ENCODE assay signal across 1 cellular context in the genomic region with DNA sequence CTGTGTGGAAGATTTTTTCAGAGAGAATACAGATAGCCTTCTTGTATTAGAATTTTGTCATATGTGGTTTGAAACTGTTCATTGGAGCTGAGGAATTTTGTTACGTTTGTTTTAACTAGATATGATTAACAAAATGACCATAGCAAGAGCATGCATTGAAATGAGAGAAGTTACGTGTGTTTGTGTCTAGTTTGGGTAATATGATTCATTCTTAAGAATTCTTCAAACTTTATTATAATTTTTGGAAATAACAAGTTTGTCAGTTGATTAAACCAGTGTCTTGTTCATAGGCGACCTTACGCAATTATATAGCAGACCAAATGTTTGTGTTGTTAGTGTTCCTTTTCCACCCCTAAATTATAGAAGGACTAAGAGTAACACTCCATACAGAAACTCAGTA.
TF ChIP-seq lines count a peak whose summit lies in the region.

No MANE protein-coding gene starts in this region.

TF ChIP-seq in WTC11, 78 proteins besides CTCF, POLR2A, EP300 and RAD21 (continued from another document):
- TF ChIP-seq, protein P1, sequence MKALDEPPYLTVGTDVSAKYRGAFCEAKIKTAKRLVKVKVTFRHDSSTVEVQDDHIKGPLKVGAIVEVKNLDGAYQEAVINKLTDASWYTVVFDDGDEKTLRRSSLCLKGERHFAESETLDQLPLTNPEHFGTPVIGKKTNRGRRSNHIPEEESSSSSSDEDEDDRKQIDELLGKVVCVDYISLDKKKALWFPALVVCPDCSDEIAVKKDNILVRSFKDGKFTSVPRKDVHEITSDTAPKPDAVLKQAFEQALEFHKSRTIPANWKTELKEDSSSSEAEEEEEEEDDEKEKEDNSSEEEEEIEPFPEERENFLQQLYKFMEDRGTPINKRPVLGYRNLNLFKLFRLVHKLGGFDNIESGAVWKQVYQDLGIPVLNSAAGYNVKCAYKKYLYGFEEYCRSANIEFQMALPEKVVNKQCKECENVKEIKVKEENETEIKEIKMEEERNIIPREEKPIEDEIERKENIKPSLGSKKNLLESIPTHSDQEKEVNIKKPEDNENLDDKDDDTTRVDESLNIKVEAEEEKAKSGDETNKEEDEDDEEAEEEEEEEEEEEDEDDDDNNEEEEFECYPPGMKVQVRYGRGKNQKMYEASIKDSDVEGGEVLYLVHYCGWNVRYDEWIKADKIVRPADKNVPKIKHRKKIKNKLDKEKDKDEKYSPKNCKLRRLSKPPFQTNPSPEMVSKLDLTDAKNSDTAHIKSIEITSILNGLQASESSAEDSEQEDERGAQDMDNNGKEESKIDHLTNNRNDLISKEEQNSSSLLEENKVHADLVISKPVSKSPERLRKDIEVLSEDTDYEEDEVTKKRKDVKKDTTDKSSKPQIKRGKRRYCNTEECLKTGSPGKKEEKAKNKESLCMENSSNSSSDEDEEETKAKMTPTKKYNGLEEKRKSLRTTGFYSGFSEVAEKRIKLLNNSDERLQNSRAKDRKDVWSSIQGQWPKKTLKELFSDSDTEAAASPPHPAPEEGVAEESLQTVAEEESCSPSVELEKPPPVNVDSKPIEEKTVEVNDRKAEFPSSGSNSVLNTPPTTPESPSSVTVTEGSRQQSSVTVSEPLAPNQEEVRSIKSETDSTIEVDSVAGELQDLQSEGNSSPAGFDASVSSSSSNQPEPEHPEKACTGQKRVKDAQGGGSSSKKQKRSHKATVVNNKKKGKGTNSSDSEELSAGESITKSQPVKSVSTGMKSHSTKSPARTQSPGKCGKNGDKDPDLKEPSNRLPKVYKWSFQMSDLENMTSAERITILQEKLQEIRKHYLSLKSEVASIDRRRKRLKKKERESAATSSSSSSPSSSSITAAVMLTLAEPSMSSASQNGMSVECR (CRISPR knock-in tag; IDR thresholded peaks at IDR 0.05; ENCODE audit: borderline replicate concordance) = no peak
- TF ChIP-seq ZNF423 (CRISPR knock-in tag; IDR thresholded peaks at IDR 0.05) (no peak), KAT7 (CRISPR knock-in tag; IDR thresholded peaks at IDR 0.05; ENCODE audit: borderline replicate concordance) (no peak), ELF4 (CRISPR knock-in tag; IDR thresholded peaks at IDR 0.05; ENCODE audit: low read depth) (no peak), GTF2I (CRISPR knock-in tag; conservative IDR thresholded peaks at IDR 0.05) (no peak), FOXK1 (CRISPR knock-in tag; IDR thresholded peaks at IDR 0.05) (no peak)
- TF ChIP-seq, protein P2, sequence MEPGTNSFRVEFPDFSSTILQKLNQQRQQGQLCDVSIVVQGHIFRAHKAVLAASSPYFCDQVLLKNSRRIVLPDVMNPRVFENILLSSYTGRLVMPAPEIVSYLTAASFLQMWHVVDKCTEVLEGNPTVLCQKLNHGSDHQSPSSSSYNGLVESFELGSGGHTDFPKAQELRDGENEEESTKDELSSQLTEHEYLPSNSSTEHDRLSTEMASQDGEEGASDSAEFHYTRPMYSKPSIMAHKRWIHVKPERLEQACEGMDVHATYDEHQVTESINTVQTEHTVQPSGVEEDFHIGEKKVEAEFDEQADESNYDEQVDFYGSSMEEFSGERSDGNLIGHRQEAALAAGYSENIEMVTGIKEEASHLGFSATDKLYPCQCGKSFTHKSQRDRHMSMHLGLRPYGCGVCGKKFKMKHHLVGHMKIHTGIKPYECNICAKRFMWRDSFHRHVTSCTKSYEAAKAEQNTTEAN (CRISPR knock-in tag; IDR thresholded peaks at IDR 0.05) = no peak
- TF ChIP-seq, protein P3, sequence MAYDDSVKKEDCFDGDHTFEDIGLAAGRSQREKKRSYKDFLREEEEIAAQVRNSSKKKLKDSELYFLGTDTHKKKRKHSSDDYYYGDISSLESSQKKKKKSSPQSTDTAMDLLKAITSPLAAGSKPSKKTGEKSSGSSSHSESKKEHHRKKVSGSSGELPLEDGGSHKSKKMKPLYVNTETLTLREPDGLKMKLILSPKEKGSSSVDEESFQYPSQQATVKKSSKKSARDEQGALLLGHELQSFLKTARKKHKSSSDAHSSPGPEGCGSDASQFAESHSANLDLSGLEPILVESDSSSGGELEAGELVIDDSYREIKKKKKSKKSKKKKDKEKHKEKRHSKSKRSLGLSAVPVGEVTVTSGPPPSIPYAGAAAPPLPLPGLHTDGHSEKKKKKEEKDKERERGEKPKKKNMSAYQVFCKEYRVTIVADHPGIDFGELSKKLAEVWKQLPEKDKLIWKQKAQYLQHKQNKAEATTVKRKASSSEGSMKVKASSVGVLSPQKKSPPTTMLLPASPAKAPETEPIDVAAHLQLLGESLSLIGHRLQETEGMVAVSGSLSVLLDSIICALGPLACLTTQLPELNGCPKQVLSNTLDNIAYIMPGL (CRISPR knock-in tag; IDR thresholded peaks at IDR 0.05) = no peak
- TF ChIP-seq, protein P4, sequence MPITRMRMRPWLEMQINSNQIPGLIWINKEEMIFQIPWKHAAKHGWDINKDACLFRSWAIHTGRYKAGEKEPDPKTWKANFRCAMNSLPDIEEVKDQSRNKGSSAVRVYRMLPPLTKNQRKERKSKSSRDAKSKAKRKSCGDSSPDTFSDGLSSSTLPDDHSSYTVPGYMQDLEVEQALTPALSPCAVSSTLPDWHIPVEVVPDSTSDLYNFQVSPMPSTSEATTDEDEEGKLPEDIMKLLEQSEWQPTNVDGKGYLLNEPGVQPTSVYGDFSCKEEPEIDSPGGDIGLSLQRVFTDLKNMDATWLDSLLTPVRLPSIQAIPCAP (CRISPR knock-in tag; IDR thresholded peaks at IDR 0.05) = no peak
